In the genomic region with DNA sequence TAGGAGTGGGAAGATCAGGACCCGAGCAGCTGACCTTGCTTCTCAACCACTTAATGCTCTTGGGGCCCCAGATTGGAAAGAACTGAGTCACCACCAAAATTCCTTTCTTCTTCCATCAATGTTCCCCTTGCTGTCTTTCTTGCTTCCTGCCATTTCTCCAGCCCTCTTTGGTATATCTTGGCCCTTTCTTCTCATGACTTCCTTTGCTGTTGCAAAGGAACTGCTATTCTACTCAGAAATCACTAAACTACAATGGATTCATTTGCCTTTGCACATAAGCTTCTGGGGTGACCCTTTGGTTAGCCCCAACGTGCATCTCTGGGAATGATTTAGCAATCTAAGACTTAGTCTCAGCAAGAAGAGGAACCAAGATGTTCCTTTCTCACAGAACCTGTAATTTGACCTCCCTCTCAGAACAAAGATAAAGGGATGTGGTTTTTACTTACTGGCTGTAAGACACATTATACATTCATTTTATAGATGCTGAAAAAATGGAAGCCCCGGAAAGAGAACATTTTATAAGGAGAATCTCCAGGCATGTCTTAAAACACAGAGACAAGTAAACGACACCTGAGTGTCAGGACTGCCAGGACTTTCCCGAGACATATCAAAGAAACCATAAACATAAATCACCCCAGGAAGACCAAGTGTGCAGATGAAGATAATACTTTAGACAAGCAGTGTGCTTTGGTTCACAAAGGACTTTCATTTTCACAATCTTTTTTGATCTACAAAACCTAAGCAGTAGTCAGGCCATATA, we compare ENCODE assay signal across 8 cellular contexts.
DNase-seq lines count a peak whose midpoint lies in the region; ATAC-seq and TF ChIP-seq lines count a peak whose summit lies in the region.

No MANE protein-coding gene starts in this region.

- H3K36me3 ChIP-seq in RWPE2 (ENCODE audit: low read depth) = no peaks in the 10 kb centered on the region

- no peaks in the 10 kb centered on the region for H3K27me3 ChIP-seq in RWPE2 (ENCODE audit: insufficient read depth, poor library complexity, severe bottlenecking)

- DNase-seq in RWPE2 (ENCODE audit: low spot score) (no peak), left kidney (ENCODE audit: low read depth, low spot score) (peak; percentile 15), superior temporal gyrus (ENCODE audit: extremely low spot score) (no peak), mesenteric fat pad (ENCODE audit: low spot score) (no peak)

- peak; percentile 73 for ATAC-seq in GM18861 (IDR thresholded peaks at IDR 0.05; ENCODE audit: unreplicated experiment)
- ATAC-seq in HG02852 (IDR thresholded peaks at IDR 0.05; ENCODE audit: unreplicated experiment) = peak; percentile 84
- ATAC-seq in RWPE2 (ENCODE audit: low read depth) = no peak
- ATAC-seq in esophagus mucosa = no peak
- ATAC-seq in GM19023 (IDR thresholded peaks at IDR 0.05; ENCODE audit: unreplicated experiment) = no peak

- no peak for TF ChIP-seq CTCF in RWPE2 (IDR thresholded peaks at IDR 0.05; ENCODE audit: poor library complexity, severe bottlenecking)

- no peak overlapping the region for H3K4me3 ChIP-seq in RWPE2 (ENCODE audit: severe bottlenecking)

- no peaks in the 10 kb centered on the region for H3K9me3 ChIP-seq in RWPE2 (ENCODE audit: severe bottlenecking)

- H3K27ac ChIP-seq in RWPE2 (ENCODE audit: poor library complexity, severe bottlenecking) = peak overlapping the region; percentile 97

- peaks cover 45% of the 10 kb centered on the region for H3K4me1 ChIP-seq in RWPE2 (ENCODE audit: insufficient read depth, poor library complexity, severe bottlenecking)

Comparison
In these comparisons a context has a peak if more than half of its experiments do, and no peak if none do; other contexts are left out.
1. ATAC-seq: peak in GM18861 (single experiment) and HG02852 (single experiment); none in RWPE2 (single experiment), esophagus mucosa (single experiment) and GM19023 (single experiment).